In the genomic region with DNA sequence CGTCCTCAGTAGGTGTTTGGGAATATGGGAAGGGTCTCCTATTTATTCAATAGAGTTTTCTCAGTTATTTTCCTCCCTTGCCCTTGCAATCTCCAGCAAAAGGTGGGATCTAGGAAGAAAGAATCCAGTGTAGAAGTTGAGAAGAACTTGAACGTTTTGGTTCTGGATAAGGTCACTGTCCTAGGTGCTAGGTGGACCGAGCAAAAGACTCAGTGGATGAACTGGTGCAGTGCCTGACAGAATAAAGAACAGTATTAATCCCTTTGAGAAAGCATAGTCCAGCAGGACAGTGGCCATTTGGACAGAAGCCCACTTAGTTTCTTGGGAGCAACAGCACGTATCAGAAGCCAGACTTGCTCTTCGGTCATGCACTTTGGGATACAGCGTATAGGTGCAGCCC, we compare ENCODE assay signal across 24 cellular contexts. TPM values are rescaled to one million over a fixed set of nuclear protein-coding genes. Genes with fewer than 3 reads are reported as not detected.
"Had no signal": no experiment of that assay in that cellular context is flagged by ENCODE, and none has a peak within 500 bp of the region (broad histone marks: within the 10 kb centered on the region; RNA-seq: fewer than 3 reads in every experiment).

No MANE protein-coding gene starts in this region.

- H3K27me3 ChIP-seq: SJSA1 had no signal

- H3K27ac ChIP-seq: KMS-11, SJSA1, SK-N-MC had no signal

- FAIRE-seq: HepG2, K562, RCC 7860 had no signal

- H3K4me3 ChIP-seq: K562, SJSA1, SK-N-MC had no signal

- H3K4me1 ChIP-seq: SJSA1 had no signal

- ATAC-seq: HepG2, K562 had no signal

- H3K9me3 ChIP-seq: SJSA1 had no signal

- DNase-seq: IMR-90, Kasumi-1, MM.1S, NCI-H1092 treated with DMSO at 0.1 percent for 48 hours, NCI-H1436, NCI-H187, NCI-H2029, NCI-H2171 treated with DMSO at 0.1 percent for 48 hours, NCI-H345, NCI-H446 treated with DMSO at 0.1 percent for 48 hours, NCI-H510A treated with DMSO at 0.1 percent for 48 hours, NCI-H526, NCI-H748 treated with DMSO at 0.1 percent for 48 hours, Right ventricle myocardium superior, RPMI8226, SIG-M5 had no signal

RNA-seq across cellular contexts. Expression of a gene that starts 32.7 kb away (rescaled TPM):
- total RNA-seq: HepG2, HT-29, IMR-90, K562, M059J, Right ventricle myocardium superior, SJSA1 had no signal
